21 cellular contexts compared by ENCODE assay signal in genomic region chr10:50653758-50654157, GRCh38. TPM values are rescaled to one million over a fixed set of nuclear protein-coding genes. Genes with fewer than 3 reads are reported as not detected.
A peak's percentile ranks its signal among the peaks of the same experiment; 100 is the strongest.
DNase-seq lines count a peak whose midpoint lies in the region; ATAC-seq, FAIRE-seq and TF ChIP-seq lines count a peak whose summit lies in the region.
"Had no signal": no experiment of that assay in that cellular context is flagged by ENCODE, and none has a peak within 500 bp of the region (broad histone marks: within the 10 kb centered on the region; RNA-seq: fewer than 3 reads in every experiment).

No MANE protein-coding gene starts in this region.

- H3K4ac ChIP-seq in H1 (replicated peaks; ENCODE audit: insufficient read length, low read depth, low read length) (no peak overlapping the region), neuronal stem cell (ENCODE audit: low read length) (no peak overlapping the region), H9 (ENCODE audit: low read depth, low read length) (no peak overlapping the region)

- no peak overlapping the region for H4K91ac ChIP-seq in H1 (replicated peaks; ENCODE audit: insufficient read length, low read length)
- no peak overlapping the region for H4K91ac ChIP-seq in neuronal stem cell (ENCODE audit: low read depth, low read length, poor library complexity)
- H4K91ac ChIP-seq in H9 (ENCODE audit: insufficient read length, low read depth, low read length): no peak overlapping the region

- intact Hi-C loops in activated CD4-positive, alpha-beta T cell treated with anti-CD3 and anti-CD28 coated beads for 36 hours (cut with DNase I, micrococcal nuclease): loop anchor here in 1 of 2 experiments (5.0 kb wide), 1 partner anchor 84 kb away; the partner anchor contains the start of gene ASAH2B

- H4K5ac ChIP-seq in H1 (ENCODE audit: insufficient read length, low read depth, low read length) (no peak overlapping the region), H9 (ENCODE audit: insufficient read length, low read depth, low read length) (no peak overlapping the region)

- TF ChIP-seq CTCF in H1 (IDR thresholded peaks at IDR 0.05; ENCODE audit: control extremely low read depth in 1 of 3, insufficient read depth in 1 of 3, low read depth in 1 of 3, low read length in 3 of 3) (no peak), H9 (conservative IDR thresholded peaks at IDR 0.05) (no peak)

- H2AFZ ChIP-seq in H1 (ENCODE audit: low read length) (peak overlapping the region; percentile 8; the same call in 1 of the 2 replicates), neuronal stem cell (ENCODE audit: low read length) (peak overlapping the region; percentile 60), H9 (ENCODE audit: low read length) (no peak overlapping the region)

- peaks cover 16% of the 10 kb centered on the region for H3K4me1 Mint-ChIP-seq in activated CD4-positive, alpha-beta T cell treated with anti-CD3 and anti-CD28 coated beads for 36 hours
- peaks cover 0 to 5% of the 10 kb centered on the region in 2 experiments; a peak in 3 of 4 replicates for H3K4me1 Mint-ChIP-seq in H9
- H3K4me1 Mint-ChIP-seq: endodermal cell, mesothelial cell of epicardium had no signal

- H2BK5ac ChIP-seq in H1 (ENCODE audit: low read depth, low read length) (no peak overlapping the region), neuronal stem cell (ENCODE audit: low read length) (no peak overlapping the region), H9 (ENCODE audit: insufficient read length, low read length) (no peak overlapping the region)

- no peak overlapping the region for H2AK5ac ChIP-seq in H1 (ENCODE audit: low read depth, low read length)
- no peak overlapping the region for H2AK5ac ChIP-seq in neuronal stem cell (ENCODE audit: low read depth, low read length)
- H2AK5ac ChIP-seq in H9 (ENCODE audit: insufficient read length, low read length): no peak overlapping the region

- peak overlapping the region in 4 of 10 experiments; percentile 15 to 47 (median 28); a peak in 5 of 20 replicates for H3K4me3 ChIP-seq in BLaER1 treated with 17β-estradiol and CSF1 and Interleukin-3, amounts not matched to agents 10 nM and 100 nM
- no peak overlapping the region for H3K4me3 ChIP-seq in H1 (ENCODE audit: extremely low read depth in 1 of 4, insufficient read depth in 2 of 4, low read depth in 3 of 4, low read length in 4 of 4)
- no peak overlapping the region for H3K4me3 ChIP-seq in neuronal stem cell (ENCODE audit: low read length in 2 of 2)
- H3K4me3 ChIP-seq: coronary artery, SK-N-MC, testis had no signal

- no peak overlapping the region for H3K4me3 Mint-ChIP-seq in activated CD4-positive, alpha-beta T cell treated with anti-CD3 and anti-CD28 coated beads for 36 hours
- no peak overlapping the region for H3K4me3 Mint-ChIP-seq in H9
- H3K4me3 Mint-ChIP-seq: activated CD8-positive, alpha-beta T cell treated with anti-CD3 and anti-CD28 coated beads for 36 hours; endodermal cell; mesothelial cell of epicardium; natural killer cell treated with Interleukin-12 subunit alpha and Interleukin-12 subunit beta and Interleukin-15 and Interleukin-18, amount 100 ng/mL, for 72 hours; T-helper 2 cell treated with Interferon-gamma antibody and Interleukin-4, amounts not matched to agents 5 μg/mL and 100 μg/mL, for 36 hours had no signal

- peak overlapping the region; percentile 68 to 89 (median 77) for H3K4me2 ChIP-seq in BLaER1 treated with 17β-estradiol and CSF1 and Interleukin-3, amounts not matched to agents 10 nM and 100 nM
- H3K4me2 ChIP-seq in H1 (ENCODE audit: insufficient read depth in 1 of 2, low read depth in 2 of 2, low read length in 2 of 2) (no peak overlapping the region), neuronal stem cell (ENCODE audit: insufficient read depth, low read length, poor library complexity, severe bottlenecking) (no peak overlapping the region), H9 (ENCODE audit: insufficient read depth, insufficient read length, low read length) (no peak overlapping the region)

- H3K27me3 ChIP-seq in BLaER1 treated with 17β-estradiol and CSF1 and Interleukin-3, amounts not matched to agents 10 nM and 100 nM: no peaks in the 10 kb centered on the region
- no peaks in the 10 kb centered on the region for H3K27me3 ChIP-seq in H1 (replicated peaks in 1 of 4; ENCODE audit: control insufficient read depth in 3 of 4, extremely low read depth in 1 of 4, insufficient read depth in 3 of 4, low read length in 3 of 4)
- H3K27me3 ChIP-seq in neuronal stem cell (ENCODE audit: control insufficient read depth in 3 of 3, insufficient read depth in 3 of 3, low read depth in 1 of 3, low read length in 3 of 3): no peaks in the 10 kb centered on the region
- H3K27me3 ChIP-seq in H9 (ENCODE audit: insufficient read depth, low read length): no peaks in the 10 kb centered on the region
- H3K27me3 ChIP-seq: testis had no signal

- no peak overlapping the region for H2BK15ac ChIP-seq in H1 (ENCODE audit: low read length)
- H2BK15ac ChIP-seq in neuronal stem cell (ENCODE audit: low read length): no peak overlapping the region
- no peak overlapping the region for H2BK15ac ChIP-seq in H9 (ENCODE audit: low read depth, low read length)

- H2BK12ac ChIP-seq in H1 (ENCODE audit: low read depth, low read length) (no peak overlapping the region), neuronal stem cell (ENCODE audit: low read length) (no peak overlapping the region), H9 (ENCODE audit: insufficient read length, low read depth, low read length) (no peak overlapping the region)

- no peaks in the 10 kb centered on the region for H4K20me1 ChIP-seq in BLaER1 treated with 17β-estradiol and CSF1 and Interleukin-3, amounts not matched to agents 10 nM and 100 nM
- H4K20me1 ChIP-seq in H1 (replicated peaks in 1 of 2; ENCODE audit: control insufficient read depth in 1 of 2, insufficient read depth in 2 of 2, low read length in 2 of 2): no peaks in the 10 kb centered on the region
- H4K20me1 ChIP-seq in H9 (ENCODE audit: control insufficient read depth, insufficient read depth, insufficient read length): no peaks in the 10 kb centered on the region

- H3K56ac ChIP-seq in H1 (replicated peaks; ENCODE audit: insufficient read length, low read depth, low read length) (no peak overlapping the region), H9 (ENCODE audit: insufficient read length, low read depth, low read length) (no peak overlapping the region)

- TF ChIP-seq POLR2A in H1 (IDR thresholded peaks at IDR 0.05; ENCODE audit: control extremely low read depth in 1 of 2, low read depth in 2 of 2, low read length in 2 of 2): no peak

- H3K27ac ChIP-seq in BLaER1 treated with 17β-estradiol and CSF1 and Interleukin-3, amounts not matched to agents 10 nM and 100 nM: peak overlapping the region in 4 of 11 experiments; percentile 5 to 34 (median 28); a peak in 8 of 22 replicates
- H3K27ac ChIP-seq in H1 (ENCODE audit: low read depth, low read length) (no peak overlapping the region), neuronal stem cell (replicated peaks; ENCODE audit: low read length) (no peak overlapping the region), H9 (ENCODE audit: insufficient read length, low read depth, low read length) (no peak overlapping the region)
- H3K27ac ChIP-seq: coronary artery, RWPE1, SK-N-MC, testis had no signal

- no peak for FAIRE-seq in H1 (lab: Jason Lieb, UNC)
- FAIRE-seq: bronchial epithelial cell had no signal

- H3K14ac ChIP-seq in H1 (ENCODE audit: insufficient read length) (no peak overlapping the region), neuronal stem cell (ENCODE audit: low read length) (no peak overlapping the region), H9 (ENCODE audit: insufficient read depth, low read length) (no peak overlapping the region)

- H3K23me2 ChIP-seq in H1 (ENCODE audit: low read depth, low read length) (no peaks in the 10 kb centered on the region; the same call in 1 of the 2 replicates), H9 (ENCODE audit: insufficient read length, low read depth, low read length, poor library complexity, severe bottlenecking) (no peaks in the 10 kb centered on the region)

- no peak overlapping the region for H3K23ac ChIP-seq in H1 (ENCODE audit: insufficient read length)
- H3K23ac ChIP-seq in neuronal stem cell (ENCODE audit: low read depth, low read length, poor library complexity): no peak overlapping the region
- no peak overlapping the region for H3K23ac ChIP-seq in H9 (ENCODE audit: insufficient read length, low read depth, low read length)

- peaks cover 0 to 11% (median 0%) of the 10 kb centered on the region in 11 experiments; a peak in 1 of 22 replicates for H3K9me3 ChIP-seq in BLaER1 treated with 17β-estradiol and CSF1 and Interleukin-3, amounts not matched to agents 10 nM and 100 nM (replicated peaks in 1 of 11)
- H3K9me3 ChIP-seq in H1 (ENCODE audit: insufficient read depth in 2 of 2, low read depth in 1 of 2, low read length in 1 of 2) (no peaks in the 10 kb centered on the region), neuronal stem cell (replicated peaks in 1 of 2; ENCODE audit: control insufficient read depth in 2 of 2, insufficient read depth in 1 of 2, low read depth in 1 of 2, low read length in 2 of 2) (no peaks in the 10 kb centered on the region), H9 (ENCODE audit: control insufficient read depth, low read depth, low read length) (no peaks in the 10 kb centered on the region)
- H3K9me3 ChIP-seq: testis had no signal

- H2BK120ac ChIP-seq in H1 (replicated peaks; ENCODE audit: low read depth, low read length) (no peak overlapping the region), neuronal stem cell (ENCODE audit: low read depth, low read length) (no peak overlapping the region), H9 (ENCODE audit: low read depth, low read length, poor library complexity, severe bottlenecking) (no peak overlapping the region)

- WGBS in H1 (ENCODE audit: extremely low coverage in 1 of 2, insufficient coverage in 1 of 2, insufficient read length in 1 of 2, insufficient replicate concordance in 2 of 2, low coverage in 1 of 2, low lambda C conversion rate in 2 of 2, missing lambda C conversion rate in 1 of 2), 2 experiments: 83% methylated on average over 3 of the region's 3 CpGs; no CpG with 5 or more reads in 1 of the 2 experiments
- no CpG with 5 or more reads among the region's 3 CpGs for WGBS in neuronal stem cell (ENCODE audit: extremely low coverage in 2 of 2, insufficient read length in 2 of 2, insufficient replicate concordance in 1 of 2), 2 donors
- no CpG with 5 or more reads among the region's 3 CpGs for WGBS in H9 (ENCODE audit: extremely low coverage, insufficient read length, low lambda C conversion rate)

- DNase-seq in KG1 (lab: John Stamatoyannopoulos, UW): peak; percentile 5
- DNase-seq in H1 (ENCODE audit: low read depth in 1 of 2, low spot score in 2 of 2): no peak
- no peak for DNase-seq in neuronal stem cell (ENCODE audit: low spot score)
- no peak for DNase-seq in NCI-H146 treated with DMSO at 0.1 percent for 48 hours (lab: John Stamatoyannopoulos, UW; ENCODE audit: unreplicated experiment)
- DNase-seq in activated CD4-positive, alpha-beta T cell treated with anti-CD3 and anti-CD28 coated beads for 36 hours: no peak
- no peak for DNase-seq in H9
- DNase-seq: amniotic stem cell, endodermal cell, NCI-H510A treated with DMSO at 0.1 percent for 48 hours had no signal

- ATAC-seq in activated CD4-positive, alpha-beta T cell treated with anti-CD3 and anti-CD28 coated beads for 36 hours: no peak
- ATAC-seq in GM18520 (IDR thresholded peaks at IDR 0.05; ENCODE audit: unreplicated experiment): no peak
- ATAC-seq: activated CD8-positive, alpha-beta T cell treated with anti-CD3 and anti-CD28 coated beads for 36 hours; natural killer cell treated with Interleukin-12 subunit alpha and Interleukin-12 subunit beta and Interleukin-15 and Interleukin-18, amount 100 ng/mL, for 72 hours had no signal

- peaks cover 21 to 39% (median 26%) of the 10 kb centered on the region in 10 experiments for H3K4me1 ChIP-seq in BLaER1 treated with 17β-estradiol and CSF1 and Interleukin-3, amounts not matched to agents 10 nM and 100 nM
- H3K4me1 ChIP-seq in H1 (replicated peaks in 1 of 4; ENCODE audit: control insufficient read depth in 3 of 4, insufficient read depth in 4 of 4, low read length in 3 of 4) (no peaks in the 10 kb centered on the region), neuronal stem cell (ENCODE audit: control insufficient read depth in 2 of 2, insufficient read depth in 1 of 2, low read depth in 1 of 2, low read length in 2 of 2) (peaks cover 0 to 8% of the 10 kb centered on the region in 2 donors), H9 (ENCODE audit: insufficient read depth, low read length) (no peaks in the 10 kb centered on the region)
- H3K4me1 ChIP-seq: testis had no signal

- CTCF ChIA-PET in H1 (lab: Charles Lee; ENCODE audit: partially characterized antibody): interaction anchor here (0.6 to 2.0 kb wide), 10 partner anchors 9 to 1005 kb away, joined by 3 to 5 read pairs (median 4); no protein-coding TSS in a partner anchor
- CTCF ChIA-PET in activated CD4-positive, alpha-beta T cell treated with anti-CD3 and anti-CD28 coated beads for 36 hours (lab: Charles Lee): interaction anchor here (0.5 to 1.4 kb wide), 4 partner anchors 17 to 96 kb away, joined by 3 to 6 read pairs (median 3); partner anchors contain the start of gene SGMS1

- H3K79me1 ChIP-seq in H1 (ENCODE audit: low read depth, low read length) (no peaks in the 10 kb centered on the region), neuronal stem cell (ENCODE audit: low read depth, low read length) (no peaks in the 10 kb centered on the region), H9 (ENCODE audit: insufficient read depth, low read depth, low read length, poor library complexity, severe bottlenecking) (no peaks in the 10 kb centered on the region)

- POLR2A ChIA-PET in H1 (lab: Charles Lee; ENCODE audit: partially characterized antibody): interaction anchor here (0.7 kb wide), 1 partner anchor 31 kb away, joined by 3 read pairs; no protein-coding TSS in a partner anchor
- POLR2A ChIA-PET in activated CD4-positive, alpha-beta T cell treated with anti-CD3 and anti-CD28 coated beads for 36 hours (lab: Charles Lee): no interaction called here

- no peaks in the 10 kb centered on the region for H3K79me2 ChIP-seq in H1 (ENCODE audit: control insufficient read depth in 1 of 2, insufficient read depth in 2 of 2, low read length in 2 of 2)
- no peaks in the 10 kb centered on the region for H3K79me2 ChIP-seq in H9 (ENCODE audit: insufficient read depth, low read length)

- H3K36me3 Mint-ChIP-seq in activated CD4-positive, alpha-beta T cell treated with anti-CD3 and anti-CD28 coated beads for 36 hours (ENCODE audit: low read depth): no peaks in the 10 kb centered on the region
- no peaks in the 10 kb centered on the region for H3K36me3 Mint-ChIP-seq in H9 (ENCODE audit: insufficient read depth in 1 of 3, low read depth in 3 of 3)
- H3K36me3 Mint-ChIP-seq: CD4-positive, alpha-beta memory T cell; mesothelial cell of epicardium; natural killer cell treated with Interleukin-12 subunit alpha and Interleukin-12 subunit beta and Interleukin-15 and Interleukin-18, amount 100 ng/mL, for 72 hours had no signal

- H2BK20ac ChIP-seq in H1 (ENCODE audit: low read length) (no peak overlapping the region), H9 (ENCODE audit: low read depth, low read length, poor library complexity, severe bottlenecking) (no peak overlapping the region)

- H3K27ac Mint-ChIP-seq in activated CD4-positive, alpha-beta T cell treated with anti-CD3 and anti-CD28 coated beads for 36 hours: no peak overlapping the region
- H3K27ac Mint-ChIP-seq in H9: peak overlapping the region in 1 of 3 experiments; percentile 24; a peak in 2 of 7 replicates
- H3K27ac Mint-ChIP-seq: activated CD8-positive, alpha-beta T cell treated with anti-CD3 and anti-CD28 coated beads for 36 hours; endodermal cell; mesothelial cell of epicardium; T-helper 2 cell treated with Interferon-gamma antibody and Interleukin-4, amounts not matched to agents 5 μg/mL and 100 μg/mL, for 36 hours had no signal

- no peak for TF ChIP-seq RAD21 in H1 (IDR thresholded peaks at IDR 0.05 in 1 of 2, conservative IDR thresholded peaks at IDR 0.05 in 1 of 2; ENCODE audit: low read depth in 2 of 2, low read length in 2 of 2)

- no peak overlapping the region for H3T11ph ChIP-seq in H9 (ENCODE audit: low read length)

- no peaks in the 10 kb centered on the region for H3K9me3 Mint-ChIP-seq in activated CD4-positive, alpha-beta T cell treated with anti-CD3 and anti-CD28 coated beads for 36 hours (ENCODE audit: low read depth)
- no peaks in the 10 kb centered on the region for H3K9me3 Mint-ChIP-seq in H9
- H3K9me3 Mint-ChIP-seq: activated CD8-positive, alpha-beta T cell treated with anti-CD3 and anti-CD28 coated beads for 36 hours; CD4-positive, alpha-beta memory T cell; endodermal cell; mesothelial cell of epicardium; natural killer cell treated with Interleukin-12 subunit alpha and Interleukin-12 subunit beta and Interleukin-15 and Interleukin-18, amount 100 ng/mL, for 72 hours; T-helper 2 cell treated with Interferon-gamma antibody and Interleukin-4, amounts not matched to agents 5 μg/mL and 100 μg/mL, for 36 hours had no signal

- H3K9ac ChIP-seq in BLaER1 treated with 17β-estradiol and CSF1 and Interleukin-3, amounts not matched to agents 10 nM and 100 nM: peak overlapping the region in 1 of 11 experiments; percentile 11; a peak in 2 of 22 replicates
- H3K9ac ChIP-seq in H1 (replicated peaks in 1 of 4; ENCODE audit: extremely low read depth in 1 of 4, low read depth in 3 of 4, low read length in 3 of 4) (no peak overlapping the region), neuronal stem cell (ENCODE audit: low read depth, low read length, poor library complexity) (no peak overlapping the region), H9 (ENCODE audit: extremely low read depth, insufficient read length, low read length) (no peak overlapping the region)

- no peak for TF ChIP-seq EP300 in H1 (IDR thresholded peaks at IDR 0.05; ENCODE audit: borderline replicate concordance in 1 of 2, low read depth in 2 of 2, low read length in 2 of 2)

- H4K8ac ChIP-seq in H1 (ENCODE audit: extremely low read depth, insufficient read depth, low read length): no peak overlapping the region
- no peak overlapping the region for H4K8ac ChIP-seq in neuronal stem cell (ENCODE audit: low read depth, low read length)
- no peak overlapping the region for H4K8ac ChIP-seq in H9 (replicated peaks; ENCODE audit: insufficient read length, low read depth, low read length)

- H3K27me3 Mint-ChIP-seq in activated CD4-positive, alpha-beta T cell treated with anti-CD3 and anti-CD28 coated beads for 36 hours: no peaks in the 10 kb centered on the region
- H3K27me3 Mint-ChIP-seq in H9 (ENCODE audit: low read depth): no peaks in the 10 kb centered on the region
- H3K27me3 Mint-ChIP-seq: CD4-positive, alpha-beta memory T cell; natural killer cell treated with Interleukin-12 subunit alpha and Interleukin-12 subunit beta and Interleukin-15 and Interleukin-18, amount 100 ng/mL, for 72 hours had no signal

- no peaks in the 10 kb centered on the region for H3K36me3 ChIP-seq in BLaER1 treated with 17β-estradiol and CSF1 and Interleukin-3, amounts not matched to agents 10 nM and 100 nM
- no peaks in the 10 kb centered on the region for H3K36me3 ChIP-seq in H1 (ENCODE audit: control insufficient read depth in 2 of 4, insufficient read depth in 4 of 4, low read length in 3 of 4)
- no peaks in the 10 kb centered on the region for H3K36me3 ChIP-seq in neuronal stem cell (replicated peaks in 1 of 2; ENCODE audit: control insufficient read depth in 2 of 2, insufficient read depth in 2 of 2, low read length in 2 of 2)

- H3K18ac ChIP-seq in H1 (ENCODE audit: extremely low read depth, low read length) (no peak overlapping the region), neuronal stem cell (ENCODE audit: low read length) (no peak overlapping the region), H9 (ENCODE audit: insufficient read length, low read depth, low read length) (no peak overlapping the region)

RNA-seq across cellular contexts. Expression of gene SGMS1, which starts 30.0 kb away (rescaled TPM):
- 12.7 and 15.6 TPM in 2 replicates for total RNA-seq in H1 (2021; fragmentation: NEBNext Ultra II Directional; extraction: Animal tissue kit (Norgen Biotek cat#: 25700))
- polyA plus RNA-seq in H1 (2011; rRNA removed): 4.8 and 6.0 TPM in 2 replicates
- polyA plus RNA-seq in H1 (2011; cell fraction: cytosol; rRNA removed): 6.7 TPM
- 12.3 TPM for polyA plus RNA-seq in H1 (2011; cell fraction: nucleus; rRNA removed)
- polyA plus RNA-seq in H1 (2012, experiment 1 of 2): 9.0 to 10.5 TPM (median 10.5 TPM) in 4 replicates
- 1.3 TPM for polyA plus RNA-seq in H1 (2012, experiment 2 of 2)
- polyA plus RNA-seq in H1 (2013, experiment 1 of 2): 8.1 TPM
- polyA plus RNA-seq in H1 (2013, experiment 2 of 2): 8.7 TPM
- 14.5 and 14.8 TPM in 2 replicates for polyA minus RNA-seq in H1 (2011; rRNA and poly(A)+ RNA removed)
- polyA minus RNA-seq in H1 (2011; cell fraction: cytosol; rRNA and poly(A)+ RNA removed): 14.5 TPM
- polyA minus RNA-seq in H1 (2011; cell fraction: nucleus; rRNA and poly(A)+ RNA removed): 58.9 TPM
- 3.8 TPM for polyA plus RNA-seq in neuronal stem cell (2013, experiment 1 of 2)
- 3.9 TPM for polyA plus RNA-seq in neuronal stem cell (2013, experiment 2 of 2)
- total RNA-seq in activated CD4-positive, alpha-beta T cell treated with anti-CD3 and anti-CD28 coated beads for 36 hours: 1 to 10 TPM; 7.5 to 9.0 TPM
- 19.3 and 20.4 TPM in 2 replicates for total RNA-seq in H9 (2021)

Comparison
In these comparisons a context has a peak if more than half of its experiments do, and no peak if none do; other contexts are left out.
1. H3K4me2 ChIP-seq: peak in BLaER1 treated with 17β-estradiol and CSF1 and Interleukin-3, amounts not matched to agents 10 nM and 100 nM (11 of 11); none in H1 (0 of 2), neuronal stem cell (single experiment) and H9 (single experiment).